Comparison of ENCODE assay signal across 8 cellular contexts in the genomic region with DNA sequence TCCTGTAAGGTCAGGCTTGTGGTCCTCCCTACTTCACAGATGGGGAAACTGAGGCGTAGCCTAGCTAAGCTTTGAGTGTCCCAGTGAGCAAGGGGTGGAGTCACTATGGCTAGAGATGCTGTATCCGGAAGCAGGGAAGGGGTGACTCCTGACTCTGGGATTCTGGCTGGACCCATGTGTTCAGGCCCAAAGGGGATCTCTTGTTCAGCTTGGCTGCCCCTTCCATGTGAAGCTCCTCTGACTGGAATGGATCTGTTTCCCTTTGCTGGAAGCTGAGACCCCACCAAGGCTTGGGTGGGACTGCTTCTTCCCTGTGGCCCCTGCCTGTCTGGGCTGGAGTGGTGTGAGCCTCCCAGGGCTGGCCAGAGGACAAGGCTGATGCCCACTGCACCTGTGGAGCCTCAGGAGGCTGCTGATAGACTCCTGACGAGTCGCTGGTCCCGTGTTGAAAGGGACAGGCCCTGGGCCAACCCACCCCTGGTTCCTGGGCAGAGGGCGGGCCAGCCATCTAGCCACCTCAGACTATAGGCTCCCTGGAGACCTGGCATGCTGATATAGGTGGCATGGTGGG. TPM values are rescaled to one million over a fixed set of nuclear protein-coding genes. Genes with fewer than 3 reads are reported as not detected.
DNase-seq lines count a peak whose midpoint lies in the region; ATAC-seq and TF ChIP-seq lines count a peak whose summit lies in the region.

No MANE protein-coding gene starts in this region.

- no peak overlapping the region for H3K14ac ChIP-seq in neuronal stem cell (ENCODE audit: low read length)

- H3K4me1 ChIP-seq in CD8-positive, alpha-beta memory T cell (ENCODE audit: insufficient read depth, low read length), result peaks cover 77% of the 10 kb centered on the region
- H3K4me1 ChIP-seq in neuronal stem cell (ENCODE audit: control insufficient read depth in 2 of 2, insufficient read depth in 1 of 2, low read depth in 1 of 2, low read length in 2 of 2), result peaks cover 11 to 15% of the 10 kb centered on the region in 2 donors

- H2BK5ac ChIP-seq in neuronal stem cell (ENCODE audit: low read length), result no peak overlapping the region

- no peak overlapping the region for H2BK15ac ChIP-seq in neuronal stem cell (ENCODE audit: low read length)

- no peaks in the 10 kb centered on the region for H3K27me3 Mint-ChIP-seq in CD8-positive, alpha-beta memory T cell

- peaks cover 3% of the 10 kb centered on the region for H3K79me1 ChIP-seq in neuronal stem cell (ENCODE audit: low read depth, low read length)

- no CpG with 5 or more reads among the region's 6 CpGs for WGBS in neuronal stem cell (ENCODE audit: extremely low coverage in 2 of 2, insufficient read length in 2 of 2, insufficient replicate concordance in 1 of 2), 2 donors

- H3K9me3 Mint-ChIP-seq in CD8-positive, alpha-beta memory T cell, result no peaks in the 10 kb centered on the region

- POLR2A ChIA-PET in CD8-positive, alpha-beta memory T cell (lab: Charles Lee), result interaction anchor here (3.6 to 3.8 kb wide), 2 partner anchors 35 to 48 kb away, joined by 15 to 57 read pairs; partner anchors contain the start of genes C3orf18 and HEMK1
- POLR2A ChIA-PET in RWPE1 (lab: Yijun Ruan, JAX; ENCODE audit: low non-redundant PET), result no interaction called here

- peak overlapping the region; percentile 30 for H2BK12ac ChIP-seq in neuronal stem cell (ENCODE audit: low read length)

- DNase-seq in CD8-positive, alpha-beta memory T cell, result no peak
- DNase-seq in RWPE1 (ENCODE audit: low spot score) (no peak), epithelial cell of proximal tubule (ENCODE audit: low read depth) (no peak), neuronal stem cell (ENCODE audit: low spot score) (no peak), globus pallidus (ENCODE audit: low spot score) (no peak), NCI-H2107 treated with DMSO at 0.1 percent for 48 hours (lab: John Stamatoyannopoulos, UW; ENCODE audit: unreplicated experiment) (no peak), GM13976 (ENCODE audit: low spot score) (no peak)

- H3K4me2 ChIP-seq in neuronal stem cell (ENCODE audit: insufficient read depth, low read length, poor library complexity, severe bottlenecking), result peak overlapping the region; percentile 84

- peaks cover 5% of the 10 kb centered on the region for H3K36me3 ChIP-seq in CD8-positive, alpha-beta memory T cell (ENCODE audit: insufficient read depth, low read length)
- H3K36me3 ChIP-seq in neuronal stem cell (replicated peaks in 1 of 2; ENCODE audit: control insufficient read depth in 2 of 2, insufficient read depth in 2 of 2, low read length in 2 of 2), result no peaks in the 10 kb centered on the region

- H3K4me3 Mint-ChIP-seq in CD8-positive, alpha-beta memory T cell, result peak overlapping the region; percentile 83 to 98 (median 92)

- no peaks in the 10 kb centered on the region for H3K27me3 ChIP-seq in CD8-positive, alpha-beta memory T cell (ENCODE audit: insufficient read depth, low read length, poor library complexity, severe bottlenecking)
- peaks cover 0 to 8% (median 0%) of the 10 kb centered on the region in 3 experiments for H3K27me3 ChIP-seq in neuronal stem cell (ENCODE audit: control insufficient read depth in 3 of 3, insufficient read depth in 3 of 3, low read depth in 1 of 3, low read length in 3 of 3)

- peak overlapping the region; percentile 96 for H2AFZ ChIP-seq in neuronal stem cell (ENCODE audit: low read length)

- H3K9me3 ChIP-seq in CD8-positive, alpha-beta memory T cell (ENCODE audit: low read length), result no peaks in the 10 kb centered on the region
- H3K9me3 ChIP-seq in neuronal stem cell (replicated peaks in 1 of 2; ENCODE audit: control insufficient read depth in 2 of 2, insufficient read depth in 1 of 2, low read depth in 1 of 2, low read length in 2 of 2), result no peaks in the 10 kb centered on the region

- H3K18ac ChIP-seq in neuronal stem cell (ENCODE audit: low read length), result peak overlapping the region; percentile 88

- no peak for ATAC-seq in GM18858 (IDR thresholded peaks at IDR 0.05; ENCODE audit: unreplicated experiment)

- CTCF ChIA-PET in CD8-positive, alpha-beta memory T cell (lab: Charles Lee), result interaction anchor here (1.2 to 21.6 kb wide), 8 partner anchors 14 to 759 kb away, joined by 3 to 724 read pairs (median 24); partner anchors contain the start of genes C3orf18 and HEMK1
- CTCF ChIA-PET in RWPE1 (lab: Yijun Ruan, JAX), result interaction anchor here (0.5 to 2.1 kb wide), 3 partner anchors 35 to 898 kb away, joined by 3 to 6 read pairs (median 3); no protein-coding TSS in a partner anchor

- peak overlapping the region; percentile 88 for H3K4me3 ChIP-seq in CD8-positive, alpha-beta memory T cell (ENCODE audit: low read length)
- H3K4me3 ChIP-seq in epithelial cell of proximal tubule (ENCODE audit: low read depth, low read length) (peak overlapping the region; percentile 77), neuronal stem cell (ENCODE audit: low read length in 2 of 2) (peak overlapping the region; percentile 61 to 89)

- no peak overlapping the region for H4K8ac ChIP-seq in neuronal stem cell (ENCODE audit: low read depth, low read length)

- H2BK120ac ChIP-seq in neuronal stem cell (ENCODE audit: low read depth, low read length), result no peak overlapping the region

- in situ Hi-C loops in GM13976 (cut with MboI; ENCODE audit: low sequenced_read_pairs, unreplicated experiment), result no loop called here

- H3K27ac ChIP-seq in CD8-positive, alpha-beta memory T cell (ENCODE audit: low read depth, low read length), result peak overlapping the region; percentile 83
- peak overlapping the region; percentile 84 for H3K27ac ChIP-seq in RWPE1
- H3K27ac ChIP-seq in neuronal stem cell (replicated peaks; ENCODE audit: low read length), result no peak overlapping the region

- no peak for TF ChIP-seq CTCF in RWPE1 (conservative IDR thresholded peaks at IDR 0.05; ENCODE audit: low read depth)
- TF ChIP-seq CTCF in epithelial cell of proximal tubule (conservative IDR thresholded peaks at IDR 0.05; ENCODE audit: low read depth, low read length), result no peak
- no peak for TF ChIP-seq CTCF in GM13976 (IDR thresholded peaks at IDR 0.05; ENCODE audit: borderline replicate concordance, control extremely low read depth, extremely low read depth, insufficient read depth, missing control alignments)

- peak overlapping the region; percentile 89 to 95 (median 90) for H3K27ac Mint-ChIP-seq in CD8-positive, alpha-beta memory T cell

- H3K9ac ChIP-seq in neuronal stem cell (ENCODE audit: low read depth, low read length, poor library complexity), result peak overlapping the region; percentile 74

- no peak overlapping the region for H3K4ac ChIP-seq in neuronal stem cell (ENCODE audit: low read length)

- peaks cover 61 to 75% (median 71%) of the 10 kb centered on the region in 3 donors for H3K4me1 Mint-ChIP-seq in CD8-positive, alpha-beta memory T cell

- no peak overlapping the region for H3K23ac ChIP-seq in neuronal stem cell (ENCODE audit: low read depth, low read length, poor library complexity)

- peaks cover 0 to 22% (median 1%) of the 10 kb centered on the region in 3 donors for H3K36me3 Mint-ChIP-seq in CD8-positive, alpha-beta memory T cell

- H4K91ac ChIP-seq in neuronal stem cell (ENCODE audit: low read depth, low read length, poor library complexity), result no peak overlapping the region

- H2AK5ac ChIP-seq in neuronal stem cell (ENCODE audit: low read depth, low read length), result peak overlapping the region; percentile 22

RNA-seq across cellular contexts. Expression of gene MAPKAPK3, which starts 1.0 kb away (rescaled TPM):
- 100 to 1,000 TPM; 153 to 156 TPM for total RNA-seq in CD8-positive, alpha-beta memory T cell
- 57.0 TPM for polyA plus RNA-seq in CD8-positive, alpha-beta memory T cell
- 117 and 131 TPM in 2 replicates for total RNA-seq in epithelial cell of proximal tubule
- 90.3 TPM for polyA plus RNA-seq in neuronal stem cell (2013, experiment 1 of 2)
- 89.0 TPM for polyA plus RNA-seq in neuronal stem cell (2013, experiment 2 of 2)

RNA-seq across cellular contexts. Expression of gene CISH, which starts 6.4 kb away (rescaled TPM):
- total RNA-seq in CD8-positive, alpha-beta memory T cell, result 100 to 1,000 TPM; 216 to 222 TPM
- polyA plus RNA-seq in CD8-positive, alpha-beta memory T cell, result 92.8 TPM
- 1.8 and 3.8 TPM in 2 replicates for total RNA-seq in epithelial cell of proximal tubule
- 2.1 TPM for polyA plus RNA-seq in neuronal stem cell (2013, experiment 1 of 2)
- polyA plus RNA-seq in neuronal stem cell (2013, experiment 2 of 2), result 2.1 TPM

RNA-seq across cellular contexts. Expression of gene HEMK1, which starts 48.7 kb away (rescaled TPM):
- total RNA-seq in CD8-positive, alpha-beta memory T cell, result 10 to 100 TPM; 51.8 to 55.0 TPM
- 27.4 TPM for polyA plus RNA-seq in CD8-positive, alpha-beta memory T cell
- 11.3 and 13.7 TPM in 2 replicates for total RNA-seq in epithelial cell of proximal tubule
- polyA plus RNA-seq in neuronal stem cell (2013, experiment 1 of 2), result 15.5 TPM
- polyA plus RNA-seq in neuronal stem cell (2013, experiment 2 of 2), result 15.1 TPM

RNA-seq across cellular contexts. Expression of gene C3orf18, which starts 50.4 kb away (rescaled TPM):
- 10 to 100 TPM; 11.5 to 13.0 TPM for total RNA-seq in CD8-positive, alpha-beta memory T cell
- polyA plus RNA-seq in CD8-positive, alpha-beta memory T cell, result 15.8 TPM
- 4.3 and 8.9 TPM in 2 replicates for total RNA-seq in epithelial cell of proximal tubule
- 9.9 TPM for polyA plus RNA-seq in neuronal stem cell (2013, experiment 1 of 2)
- polyA plus RNA-seq in neuronal stem cell (2013, experiment 2 of 2), result 9.3 TPM

RNA-seq across cellular contexts. Expression of gene DOCK3, which starts 56.7 kb away (rescaled TPM):
- total RNA-seq in CD8-positive, alpha-beta memory T cell, result 1 to 10 TPM; 2.0 to 2.1 TPM
- 0.16 TPM for polyA plus RNA-seq in CD8-positive, alpha-beta memory T cell
- total RNA-seq in epithelial cell of proximal tubule, result 0.43 and 0.52 TPM in 2 replicates
- polyA plus RNA-seq in neuronal stem cell (2013, experiment 1 of 2), result 5.7 TPM
- polyA plus RNA-seq in neuronal stem cell (2013, experiment 2 of 2), result 6.0 TPM

Comparison
In these comparisons a context has a peak if more than half of its experiments do, and no peak if none do; other contexts are left out.
1. RNA of gene CISH, which starts 6.4 kb away (total RNA-seq): 216 to 222 TPM in CD8-positive, alpha-beta memory T cell; 1.8 to 3.8 TPM in epithelial cell of proximal tubule; every median in the first group is over 10 times any median in the second.
2. Peak in every context shown above with its lines, with median percentiles within 50 percentile points of each other: H3K4me3 ChIP-seq.